21 cellular contexts compared by ENCODE assay signal in the genomic region with DNA sequence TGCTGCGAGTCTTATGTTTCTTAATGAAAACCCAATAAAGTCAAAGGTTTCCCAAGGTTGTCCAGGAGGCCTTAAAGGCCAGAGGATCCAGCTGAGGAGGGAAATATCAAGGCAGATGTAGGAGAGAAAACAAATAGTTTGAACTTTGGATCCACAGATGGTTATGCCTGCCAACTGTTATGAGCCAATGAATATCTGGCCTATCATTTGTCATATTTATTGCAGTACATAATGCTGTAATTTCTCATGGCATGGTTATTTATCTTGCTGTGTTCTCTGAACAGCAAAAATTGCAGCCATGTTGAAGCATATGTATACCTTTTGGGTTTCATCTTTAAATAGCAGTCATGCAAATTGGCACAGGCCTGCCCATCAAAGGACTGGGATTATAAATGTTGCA. TPM values are rescaled to one million over a fixed set of nuclear protein-coding genes. Genes with fewer than 3 reads are reported as not detected.
"Had no signal": no experiment of that assay in that cellular context is flagged by ENCODE, and none has a peak within 500 bp of the region (broad histone marks: within the 10 kb centered on the region; RNA-seq: fewer than 3 reads in every experiment).

No MANE protein-coding gene starts in this region.

- H3K4me3 ChIP-seq: cardiac muscle cell, esophagus muscularis mucosa, heart left ventricle, left lung, neural progenitor cell, transverse colon had no signal

- H3K4me2 ChIP-seq: neural progenitor cell had no signal

- H3K27ac ChIP-seq: cardiac muscle cell, left lung, neural progenitor cell, parathyroid adenoma had no signal

- H3K4me1 ChIP-seq: left lung, neural progenitor cell, parathyroid adenoma had no signal

- ATAC-seq: activated naive CD8-positive, alpha-beta T cell treated with anti-CD3 and anti-CD28 coated beads, Interleukin-2, amount 50 U/mL, for 24 hours; heart left ventricle; left lung; stimulated activated memory B cell treated with anti-CD40 and anti-IgM and Interleukin-4, amounts not matched to agents 10 μg/mL and 1 μg/mL and 100 μg/mL, for 72 hours had no signal

- H3K9me3 ChIP-seq: esophagus muscularis mucosa, heart left ventricle, transverse colon had no signal

- FAIRE-seq: astrocyte, endometrium, islet of Langerhans had no signal

- DNase-seq: activated B cell treated with CpG ODN at 0.5 μM for 24 hours; activated CD4-positive, alpha-beta T cell treated with anti-CD3 and anti-CD28 coated beads, Interleukin-2, amount 10 ng/mL, durations not matched to agents 24 days and 14 days; activated CD8-positive, alpha-beta memory T cell treated with anti-CD3 and anti-CD28 coated beads for 24 hours; activated naive CD4-positive, alpha-beta T cell treated with Interleukin-2 at 50 U/mL for 16 hours; activated naive CD8-positive, alpha-beta T cell treated with anti-CD3 and anti-CD28 coated beads, Interleukin-2, amount 50 U/mL, for 24 hours; foreskin melanocyte; heart left ventricle; left lung; mesenchymal stem cell; retina; substantia nigra; transverse colon had no signal

RNA-seq across cellular contexts. Expression of gene CAVIN2, which starts 38.2 kb away (rescaled TPM):
- total RNA-seq: activated B cell treated with CpG ODN at 0.5 μM for 24 hours; activated CD4-positive, alpha-beta T cell treated with anti-CD3 and anti-CD28 coated beads, Interleukin-2, amount 10 ng/mL, durations not matched to agents 24 days and 14 days; T-helper 1 cell treated with Interleukin-12 subunit alpha and Interleukin-12 subunit beta and Interleukin-4 antibody, amounts not matched to agents 30 ng/mL and 1 ng/mL, for 36 hours had no signal
